8 cellular contexts compared by ENCODE assay signal in genomic region chr7:118214051-118214832, GRCh38. TPM values are rescaled to one million over a fixed set of nuclear protein-coding genes. Genes with fewer than 3 reads are reported as not detected.
DNase-seq lines count a peak whose midpoint lies in the region; ATAC-seq, FAIRE-seq and TF ChIP-seq lines count a peak whose summit lies in the region.

No MANE protein-coding gene starts in this region.

- H3K27me3 ChIP-seq in esophagus (ENCODE audit: control insufficient read depth in 1 of 2, insufficient read depth in 2 of 2, low read length in 2 of 2): no peaks in the 10 kb centered on the region
- H3K27me3 ChIP-seq in neuronal stem cell (ENCODE audit: control insufficient read depth in 3 of 3, insufficient read depth in 3 of 3, low read depth in 1 of 3, low read length in 3 of 3): no peaks in the 10 kb centered on the region

- H4K8ac ChIP-seq in neuronal stem cell (ENCODE audit: low read depth, low read length): peak overlapping the region; percentile 65

- H2AK5ac ChIP-seq in neuronal stem cell (ENCODE audit: low read depth, low read length): peak overlapping the region; percentile 70

- ATAC-seq in A549: peak; percentile 90 to 96
- ATAC-seq in HG03060 (IDR thresholded peaks at IDR 0.05; ENCODE audit: low read depth, unreplicated experiment): peak; percentile 93

- CTCF ChIA-PET in A549 (lab: Yijun Ruan, JAX): no interaction called here

- H3K4me3 ChIP-seq in A549 (peak overlapping the region; percentile 63), esophagus (ENCODE audit: low read depth in 1 of 2, low read length in 2 of 2) (peak overlapping the region; percentile 66), neuronal stem cell (ENCODE audit: low read length in 2 of 2) (no peak overlapping the region)

- H3K23ac ChIP-seq in neuronal stem cell (ENCODE audit: low read depth, low read length, poor library complexity): peak overlapping the region; percentile 85

- no peaks in the 10 kb centered on the region for H3K36me3 ChIP-seq in esophagus (ENCODE audit: control insufficient read depth in 2 of 2, insufficient read depth in 2 of 2, low read length in 1 of 2)
- H3K36me3 ChIP-seq in neuronal stem cell (replicated peaks in 1 of 2; ENCODE audit: control insufficient read depth in 2 of 2, insufficient read depth in 2 of 2, low read length in 2 of 2): no peaks in the 10 kb centered on the region

- H2BK120ac ChIP-seq in neuronal stem cell (ENCODE audit: low read depth, low read length): no peak overlapping the region

- peak; percentile 71 to 80 for DNase-seq in A549 (ENCODE audit: low read depth in 1 of 2, low spot score in 1 of 2)
- DNase-seq in NCI-H69 (lab: John Stamatoyannopoulos, UW): peak; percentile 97
- DNase-seq in activated CD8-positive, alpha-beta memory T cell treated with anti-CD3 and anti-CD28 coated beads, Interleukin-2, amount 50 U/mL, for 4 hours: peak; percentile 85
- DNase-seq in neuronal stem cell (ENCODE audit: low spot score): no peak
- peak; percentile 52 for DNase-seq in stromal cell of bone marrow (ENCODE audit: low read depth)

- 0 out of 3 replicates have a peak, but pooled peaks cover 6% of the 10 kb centered on the region for H3K4me1 ChIP-seq in A549
- peaks cover 0 to 9% of the 10 kb centered on the region in 2 donors for H3K4me1 ChIP-seq in esophagus (ENCODE audit: control insufficient read depth in 2 of 2, insufficient read depth in 2 of 2, low read length in 1 of 2)
- no peaks in the 10 kb centered on the region for H3K4me1 ChIP-seq in neuronal stem cell (ENCODE audit: control insufficient read depth in 2 of 2, insufficient read depth in 1 of 2, low read depth in 1 of 2, low read length in 2 of 2)

- H2BK15ac ChIP-seq in neuronal stem cell (ENCODE audit: low read length): no peak overlapping the region

- peak overlapping the region; percentile 28 for H3K18ac ChIP-seq in neuronal stem cell (ENCODE audit: low read length)

- H2BK5ac ChIP-seq in neuronal stem cell (ENCODE audit: low read length): no peak overlapping the region

- POLR2A ChIA-PET in A549 (lab: Yijun Ruan, JAX): no interaction called here

- H3K9me3 ChIP-seq in A549 (no peaks in the 10 kb centered on the region), esophagus (ENCODE audit: control insufficient read depth in 2 of 2, insufficient read depth in 1 of 2, low read depth in 1 of 2, low read length in 1 of 2) (no peaks in the 10 kb centered on the region), neuronal stem cell (replicated peaks in 1 of 2; ENCODE audit: control insufficient read depth in 2 of 2, insufficient read depth in 1 of 2, low read depth in 1 of 2, low read length in 2 of 2) (no peaks in the 10 kb centered on the region)

- no peak for TF ChIP-seq EP300 in A549 (IDR thresholded peaks at IDR 0.05)

- TF ChIP-seq RAD21 in A549 (conservative IDR thresholded peaks at IDR 0.05 in 1 of 2, IDR thresholded peaks at IDR 0.05 in 1 of 2): no peak

- H3K9ac ChIP-seq in neuronal stem cell (ENCODE audit: low read depth, low read length, poor library complexity): no peak overlapping the region

- WGBS in A549 (ENCODE audit: missing lambda C conversion rate): 20% methylated on average over 48 of the region's 49 CpGs
- WGBS in esophagus, 2 donors: 9 to 10% methylated on average over 49 of the region's 49 CpGs
- WGBS in neuronal stem cell (ENCODE audit: extremely low coverage in 2 of 2, insufficient read length in 2 of 2, insufficient replicate concordance in 1 of 2), 2 donors: no CpG with 5 or more reads among the region's 49 CpGs

- peak overlapping the region; percentile 73 for H2BK12ac ChIP-seq in neuronal stem cell (ENCODE audit: low read length)

- H3K4ac ChIP-seq in neuronal stem cell (ENCODE audit: low read length): no peak overlapping the region

- H3K27ac ChIP-seq in A549 (peak overlapping the region; percentile 71 to 82), esophagus (ENCODE audit: low read depth in 2 of 2, low read length in 1 of 2) (peak overlapping the region in 1 of 2 donors; percentile 12), neuronal stem cell (replicated peaks; ENCODE audit: low read length) (no peak overlapping the region)

- no peak overlapping the region for H4K91ac ChIP-seq in neuronal stem cell (ENCODE audit: low read depth, low read length, poor library complexity)

- no peak for FAIRE-seq in A549 (lab: Jason Lieb, UNC)

- TF ChIP-seq POLR2A in A549 (IDR thresholded peaks at IDR 0.05; ENCODE audit: low read length) (peak; percentile 78), GM18526 (IDR thresholded peaks at IDR 0.05; ENCODE audit: extremely low read depth, insufficient read length) (peak; percentile 68)

- H3K79me1 ChIP-seq in neuronal stem cell (ENCODE audit: low read depth, low read length): no peaks in the 10 kb centered on the region

- peak overlapping the region; percentile 98 for H3K4me2 ChIP-seq in A549
- H3K4me2 ChIP-seq in neuronal stem cell (ENCODE audit: insufficient read depth, low read length, poor library complexity, severe bottlenecking): no peak overlapping the region

- peak overlapping the region; percentile 23 for H2AFZ ChIP-seq in neuronal stem cell (ENCODE audit: low read length)

- no peak for TF ChIP-seq CTCF in A549 (IDR thresholded peaks at IDR 0.05)

- H3K14ac ChIP-seq in neuronal stem cell (ENCODE audit: low read length): peak overlapping the region; percentile 71

TF ChIP-seq in A549, 52 proteins besides CTCF, POLR2A, EP300 and RAD21 (continues in another document):
- TF ChIP-seq HEYL (CRISPR knock-in tag; IDR thresholded peaks at IDR 0.05): no peak
- TF ChIP-seq E2F6 (IDR thresholded peaks at IDR 0.05; ENCODE audit: borderline replicate concordance, low read depth): peak; percentile 66; the same call in 1 of the 2 replicates
- TF ChIP-seq TFCP2L1 (CRISPR knock-in tag; IDR thresholded peaks at IDR 0.05): no peak
- no peak for TF ChIP-seq NR3C1 (IDR thresholded peaks at IDR 0.05)
- no peak for TF ChIP-seq CBX8 (IDR thresholded peaks at IDR 0.05)
- TF ChIP-seq ZSCAN20 (CRISPR knock-in tag; IDR thresholded peaks at IDR 0.05): no peak
- TF ChIP-seq JUN (IDR thresholded peaks at IDR 0.05): peak in 1 of 2 experiments; percentile 33; a peak in 1 of 5 replicates
- TF ChIP-seq KDM1A (IDR thresholded peaks at IDR 0.05; ENCODE audit: low read depth): no peak
- TF ChIP-seq NPAS2 (CRISPR knock-in tag; IDR thresholded peaks at IDR 0.05; ENCODE audit: borderline replicate concordance): no peak
- peak; percentile 29; the same call in 1 of the 2 replicates for TF ChIP-seq PHF8 (IDR thresholded peaks at IDR 0.05; ENCODE audit: borderline replicate concordance, low read depth)
- no peak for TF ChIP-seq BHLHE40 (IDR thresholded peaks at IDR 0.05; ENCODE audit: low read depth, low read length)
- TF ChIP-seq HOXA7 (CRISPR knock-in tag; IDR thresholded peaks at IDR 0.05): no peak
- no peak for TF ChIP-seq PBX3 (IDR thresholded peaks at IDR 0.05)
- TF ChIP-seq BCL3 (IDR thresholded peaks at IDR 0.05): no peak
- TF ChIP-seq CHD2 (IDR thresholded peaks at IDR 0.05; ENCODE audit: low read length, partially characterized antibody): no peak
- TF ChIP-seq FOSB (CRISPR knock-in tag; IDR thresholded peaks at IDR 0.05): no peak
- TF ChIP-seq KDM5A (IDR thresholded peaks at IDR 0.05): no peak
- no peak for TF ChIP-seq CEBPB (IDR thresholded peaks at IDR 0.05)
- TF ChIP-seq HOXB13 (CRISPR knock-in tag; IDR thresholded peaks at IDR 0.05; ENCODE audit: low read depth): no peak
- TF ChIP-seq SMC3 (IDR thresholded peaks at IDR 0.05): no peak

RNA-seq across cellular contexts. Expression of gene ANKRD7, which starts 10.3 kb away (rescaled TPM):
- 0.45 and 0.59 TPM in 2 replicates for polyA plus RNA-seq in A549 (2011; rRNA removed)
- 0.09 TPM in 1 of 2 replicates, not detected in the other for polyA plus RNA-seq in A549 (2012; cell fraction: cytosol; rRNA removed)
- 0.04 TPM in 1 of 2 replicates, not detected in the other for polyA plus RNA-seq in A549 (2012; cell fraction: nucleus; rRNA removed)
- 0.63 to 0.83 TPM (median 0.70 TPM) in 3 replicates for polyA plus RNA-seq in A549 (2017; fragmentation: RNase III; extraction: RNeasy Plus Mini Kit Qiagen cat#74134 plus additional on column Dnase treatment)
- polyA minus RNA-seq in A549 (2011; rRNA and poly(A)+ RNA removed): 0.54 and 1.2 TPM in 2 replicates
- under 1 TPM; 0.07 to 0.37 TPM for polyA plus RNA-seq in esophagus
- polyA plus RNA-seq in neuronal stem cell (2013, experiment 1 of 2): 0.15 TPM
- polyA plus RNA-seq in neuronal stem cell (2013, experiment 2 of 2): not detected

RNA-seq across cellular contexts. Expression of gene LSM8, which starts 30.3 kb away (rescaled TPM):
- polyA plus RNA-seq in A549 (2011; rRNA removed) (46.2 and 63.6 TPM in 2 replicates), A549 (2017; fragmentation: RNase III; extraction: RNeasy Plus Mini Kit Qiagen cat#74134 plus additional on column Dnase treatment) (134 to 148 TPM (median 142 TPM) in 3 replicates), esophagus (10 to 100 TPM; 21.5 to 25.6 TPM)
- polyA plus RNA-seq in A549 (2012; cell fraction: cytosol; rRNA removed): 36.6 and 47.3 TPM in 2 replicates
- 19.1 and 37.7 TPM in 2 replicates for polyA plus RNA-seq in A549 (2012; cell fraction: nucleus; rRNA removed)
- polyA minus RNA-seq in A549 (2011; rRNA and poly(A)+ RNA removed): 9.1 and 16.1 TPM in 2 replicates
- 53.9 TPM for polyA plus RNA-seq in neuronal stem cell (2013, experiment 1 of 2)
- polyA plus RNA-seq in neuronal stem cell (2013, experiment 2 of 2): 57.6 TPM

Comparison
In these comparisons a context has a peak if more than half of its experiments do, and no peak if none do; other contexts are left out.
1. H3K4me3 ChIP-seq: peak in A549 (single experiment) and esophagus (2 of 2); none in neuronal stem cell (0 of 2).